10 cellular contexts compared by ENCODE assay signal in genomic region chr13:30895773-30896172, GRCh38. TPM values are rescaled to one million over a fixed set of nuclear protein-coding genes. Genes with fewer than 3 reads are reported as not detected.
DNase-seq lines count a peak whose midpoint lies in the region; ATAC-seq and TF ChIP-seq lines count a peak whose summit lies in the region.
"Had no signal": no experiment of that assay in that cellular context is flagged by ENCODE, and none has a peak within 500 bp of the region (broad histone marks: within the 10 kb centered on the region; RNA-seq: fewer than 3 reads in every experiment).

No MANE protein-coding gene starts in this region.

- CTCF ChIA-PET in MCF 10A (lab: Yijun Ruan, JAX), result interaction anchor here (0.6 kb wide), 1 partner anchor 88 kb away, joined by 5 read pairs; no protein-coding TSS in a partner anchor

- no peaks in the 10 kb centered on the region for H3K36me3 ChIP-seq in gastrocnemius medialis

- no peaks in the 10 kb centered on the region for H3K4me1 ChIP-seq in gastrocnemius medialis

- no peaks in the 10 kb centered on the region for H3K9me3 ChIP-seq in gastrocnemius medialis

- peaks cover 15% of the 10 kb centered on the region for H3K4me1 Mint-ChIP-seq in MCF 10A (ENCODE audit: insufficient read depth, unreplicated experiment)

- BruUV-seq in MCF 10A (replicated peaks; lab: Mats Ljungman, UMichigan), result no TSS peak

- in situ Hi-C loops in gastrocnemius medialis (cut with MboI; ENCODE audit: low sequenced_read_pairs in 4 of 4), result no loop called here

- no peaks in the 10 kb centered on the region for H3K27me3 ChIP-seq in gastrocnemius medialis

- peak overlapping the region; percentile 46 to 67 (median 62) for H3K27ac ChIP-seq in gastrocnemius medialis

- POLR2A ChIA-PET in MCF 10A (lab: Yijun Ruan, JAX), result no interaction called here

- no peaks in the 10 kb centered on the region for H3K36me3 Mint-ChIP-seq in MCF 10A (ENCODE audit: insufficient read depth, unreplicated experiment)

- intact Hi-C loops in MCF 10A (cut with micrococcal nuclease), result no loop called here
- intact Hi-C loops in gastrocnemius medialis (cut with DNase I; ENCODE audit: low total_unique reads), result no loop called here

- ATAC-seq in gastrocnemius medialis, result peak; percentile 67 to 73
- no peak for ATAC-seq in HG02981 (IDR thresholded peaks at IDR 0.05; ENCODE audit: unreplicated experiment)

- TF ChIP-seq CTCF in MCF 10A (IDR thresholded peaks at IDR 0.05; ENCODE audit: unreplicated experiment) (no peak), gastrocnemius medialis (IDR thresholded peaks at IDR 0.05 in 4 of 5, conservative IDR thresholded peaks at IDR 0.05 in 1 of 5) (no peak)

- no peak overlapping the region for H3K4me3 Mint-ChIP-seq in MCF 10A (ENCODE audit: unreplicated experiment)

- no peak overlapping the region for H3K4me3 ChIP-seq in gastrocnemius medialis

- H3K27ac Mint-ChIP-seq in MCF 10A (ENCODE audit: low read depth, unreplicated experiment), result peak overlapping the region; percentile 88

- no peak for TF ChIP-seq POLR2A in gastrocnemius medialis (IDR thresholded peaks at IDR 0.05)

- peaks cover 10% of the 10 kb centered on the region for H3K27me3 Mint-ChIP-seq in MCF 10A (ENCODE audit: insufficient read depth, unreplicated experiment)

- H3K9me3 Mint-ChIP-seq in MCF 10A (ENCODE audit: unreplicated experiment), result no peaks in the 10 kb centered on the region

- DNase-seq in GM04503 (ENCODE audit: low read depth) (peak; percentile 66), MCF 10A (ENCODE audit: unreplicated experiment) (peak; percentile 64), hepatic stellate cell (ENCODE audit: low spot score) (peak; percentile 76), gastrocnemius medialis (peak; percentile 52 to 76), MV-4-11 (lab: John Stamatoyannopoulos, UW) (no peak), NOMO-1 treated with DMSO at 0.1 percent for 48 hours (lab: John Stamatoyannopoulos, UW; ENCODE audit: unreplicated experiment) (no peak), DMS 273 (lab: John Stamatoyannopoulos, UW; ENCODE audit: unreplicated experiment) (no peak)
- DNase-seq: caudate nucleus, NCI-H2227 treated with DMSO at 0.1 percent for 48 hours had no signal

RNA-seq across cellular contexts. Expression of gene MEDAG, which starts 10.3 kb away (rescaled TPM):
- total RNA-seq in MCF 10A (2022) (not detected in 2 replicates), gastrocnemius medialis (10 to 100 TPM; 12.8 to 37.7 (median 23.3) TPM)

RNA-seq across cellular contexts. Expression of gene TEX26, which starts 36.7 kb away (rescaled TPM):
- total RNA-seq in MCF 10A (2022) (not detected in 2 replicates), gastrocnemius medialis (not detected)

Comparison
In these comparisons a context has a peak if more than half of its experiments do, and no peak if none do; other contexts are left out.
1. DNase-seq: peak in GM04503 (single experiment), MCF 10A (single experiment), hepatic stellate cell (single experiment) and gastrocnemius medialis (2 of 2); none in MV-4-11 (single experiment), NOMO-1 treated with DMSO at 0.1 percent for 48 hours (single experiment) and DMS 273 (single experiment).
2. RNA of gene MEDAG, which starts 10.3 kb away (total RNA-seq): 12.8 to 37.7 TPM in gastrocnemius medialis; not detected in MCF 10A; every median in the first group is over 10 times any median in the second.